8 cellular contexts compared by ENCODE assay signal in the genomic region with DNA sequence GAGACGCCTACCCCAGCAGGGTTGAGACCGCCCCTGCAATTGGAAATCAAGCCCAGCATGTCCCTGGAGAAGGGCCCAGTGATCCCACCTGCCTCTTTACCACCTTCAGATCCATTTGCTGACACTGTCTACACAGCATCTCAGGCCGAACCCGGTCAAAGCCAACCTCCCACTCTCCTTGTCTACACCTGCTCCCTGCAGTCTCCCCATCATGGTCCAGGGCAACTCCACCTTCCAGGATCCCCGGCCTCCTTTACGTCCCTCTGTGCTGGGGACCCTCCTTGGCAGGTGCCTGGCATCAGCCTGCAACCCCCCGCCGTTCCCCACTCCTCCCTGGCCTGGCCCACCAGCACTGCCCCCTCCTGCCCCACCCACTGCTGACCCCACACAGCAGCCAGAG.
"Had no signal": no experiment of that assay in that cellular context is flagged by ENCODE, and none has a peak within 500 bp of the region (broad histone marks: within the 10 kb centered on the region; RNA-seq: fewer than 3 reads in every experiment).

No MANE protein-coding gene starts in this region.

- H3K27ac Mint-ChIP-seq: HFFc6 had no signal

- H3K4me1 ChIP-seq: HAP-1 had no signal

- H3K9ac ChIP-seq: GM23248 had no signal

- H3K4me3 Mint-ChIP-seq: HFFc6 had no signal

- ATAC-seq: HCT116, K562 had no signal

- DNase-seq: GM23248, GOT3, H7, HFFc6, IMR-90 had no signal

- H3K27ac ChIP-seq: GM23248 had no signal

- H3K4me3 ChIP-seq: GM23248, HAP-1, K562 had no signal

- H3K36me3 ChIP-seq: HAP-1 had no signal

- H3K9me3 ChIP-seq: HAP-1 had no signal

- H2AFZ ChIP-seq: GM23248 had no signal
